ENCODE assay signal across 11 cellular contexts in genomic region chr1:81613803-81614202, GRCh38.
"Had no signal": no experiment of that assay in that cellular context is flagged by ENCODE, and none has a peak within 500 bp of the region (broad histone marks: within the 10 kb centered on the region; RNA-seq: fewer than 3 reads in every experiment).

No MANE protein-coding gene starts in this region.

- FAIRE-seq: H1, H54 had no signal

- H3K4me3 Mint-ChIP-seq: GM23338, H9, HFFc6 had no signal

- H3K36me3 ChIP-seq: HAP-1 had no signal

- H2AFZ ChIP-seq: GM23248, GM23338 had no signal

- H3K27ac Mint-ChIP-seq: GM23338, H9, HFFc6 had no signal

- ATAC-seq: GM23338, HCT116 had no signal

- H3K9ac ChIP-seq: GM23248 had no signal

- H3K27ac ChIP-seq: GM23248 had no signal

- H3K4me2 ChIP-seq: GM23338 had no signal

- H3K9me3 Mint-ChIP-seq: HFFc6 had no signal

- DNase-seq: GM23248, GOT3, H7, H9, HCEC 1CT, HFFc6 had no signal

- H3K4me3 ChIP-seq: GM23248, GM23338, HAP-1 had no signal
